Comparison of ENCODE assay signal across 10 cellular contexts in genomic region chr14:88023658-88024187, GRCh38. TPM values are rescaled to one million over a fixed set of nuclear protein-coding genes. Genes with fewer than 3 reads are reported as not detected.
A peak's percentile ranks its signal among the peaks of the same experiment; 100 is the strongest.
DNase-seq lines count a peak whose midpoint lies in the region; ATAC-seq and TF ChIP-seq lines count a peak whose summit lies in the region.
"Had no signal": no experiment of that assay in that cellular context is flagged by ENCODE, and none has a peak within 500 bp of the region (broad histone marks: within the 10 kb centered on the region; RNA-seq: fewer than 3 reads in every experiment).

No MANE protein-coding gene starts in this region.

- no peaks in the 10 kb centered on the region for H3K27me3 Mint-ChIP-seq in activated CD4-positive, alpha-beta T cell treated with anti-CD3 and anti-CD28 coated beads for 36 hours
- H3K27me3 Mint-ChIP-seq in central memory CD8-positive, alpha-beta T cell: no peaks in the 10 kb centered on the region

- TF ChIP-seq CTCF in Loucy (conservative IDR thresholded peaks at IDR 0.05; ENCODE audit: low read length) (no peak), lower leg skin (IDR thresholded peaks at IDR 0.05) (no peak)

- peak overlapping the region; percentile 69 for H2AFZ ChIP-seq in Loucy (ENCODE audit: low read length)

- no peak for TF ChIP-seq POLR2A in lower leg skin (IDR thresholded peaks at IDR 0.05)

- no peaks in the 10 kb centered on the region for H4K20me1 ChIP-seq in Loucy (ENCODE audit: insufficient read depth, low read length, poor library complexity, severe bottlenecking)

- CTCF ChIA-PET in activated CD4-positive, alpha-beta T cell treated with anti-CD3 and anti-CD28 coated beads for 36 hours (lab: Charles Lee): no interaction called here

- H3F3A ChIP-seq in Loucy (ENCODE audit: low read depth): no peaks in the 10 kb centered on the region

- H3K27me3 ChIP-seq in Loucy (ENCODE audit: insufficient read depth, low read length, poor library complexity, severe bottlenecking): no peaks in the 10 kb centered on the region
- H3K27me3 ChIP-seq: neutrophil had no signal

- no peak overlapping the region for H3K4me3 Mint-ChIP-seq in activated CD4-positive, alpha-beta T cell treated with anti-CD3 and anti-CD28 coated beads for 36 hours
- no peak overlapping the region for H3K4me3 Mint-ChIP-seq in central memory CD8-positive, alpha-beta T cell
- peak overlapping the region; percentile 10 for H3K4me3 Mint-ChIP-seq in stimulated activated effector memory CD8-positive, alpha-beta T cell treated with anti-CD3 and anti-CD28 coated beads, Interleukin-12 subunit alpha, Interleukin-12 subunit beta, amount 100 ng/mL, for 72 hours

- H3K9me2 ChIP-seq in Loucy (replicated peaks; ENCODE audit: low read depth, low read length): no peaks in the 10 kb centered on the region

- H3K9me3 Mint-ChIP-seq in activated CD4-positive, alpha-beta T cell treated with anti-CD3 and anti-CD28 coated beads for 36 hours (ENCODE audit: low read depth): no peaks in the 10 kb centered on the region
- H3K9me3 Mint-ChIP-seq in central memory CD8-positive, alpha-beta T cell: no peaks in the 10 kb centered on the region
- H3K9me3 Mint-ChIP-seq in stimulated activated effector memory CD8-positive, alpha-beta T cell treated with anti-CD3 and anti-CD28 coated beads, Interleukin-12 subunit alpha, Interleukin-12 subunit beta, amount 100 ng/mL, for 72 hours: peaks cover 9% of the 10 kb centered on the region

- peak; percentile 57 for ATAC-seq in activated CD4-positive, alpha-beta T cell treated with anti-CD3 and anti-CD28 coated beads for 36 hours
- peak; percentile 68 for ATAC-seq in central memory CD8-positive, alpha-beta T cell (replicated peaks; ENCODE audit: extremely low read depth, poor library complexity, severe bottlenecking)
- ATAC-seq in stimulated activated effector memory CD8-positive, alpha-beta T cell treated with anti-CD3 and anti-CD28 coated beads, Interleukin-12 subunit alpha, Interleukin-12 subunit beta, amount 100 ng/mL, for 72 hours: peak; percentile 44
- no peak for ATAC-seq in HG02840 (IDR thresholded peaks at IDR 0.05; ENCODE audit: low FRiP score, unreplicated experiment)
- ATAC-seq: esophagus mucosa had no signal

- H3K36me3 Mint-ChIP-seq in activated CD4-positive, alpha-beta T cell treated with anti-CD3 and anti-CD28 coated beads for 36 hours (ENCODE audit: low read depth): peaks cover 4% of the 10 kb centered on the region
- H3K36me3 Mint-ChIP-seq in central memory CD8-positive, alpha-beta T cell (ENCODE audit: insufficient read depth): no peaks in the 10 kb centered on the region
- H3K36me3 Mint-ChIP-seq in stimulated activated effector memory CD8-positive, alpha-beta T cell treated with anti-CD3 and anti-CD28 coated beads, Interleukin-12 subunit alpha, Interleukin-12 subunit beta, amount 100 ng/mL, for 72 hours: peaks cover 5% of the 10 kb centered on the region

- H3K4me3 ChIP-seq in Loucy (ENCODE audit: low read length, poor library complexity, severe bottlenecking) (no peak overlapping the region), lower leg skin (ENCODE audit: low read depth, poor library complexity, severe bottlenecking) (no peak overlapping the region)

- intact Hi-C loops in activated CD4-positive, alpha-beta T cell treated with anti-CD3 and anti-CD28 coated beads for 36 hours (cut with DNase I, micrococcal nuclease): no loop called here
- intact Hi-C loops in lower leg skin (cut with DNase I; ENCODE audit: low total_unique reads) (no loop called here), head of caudate nucleus (cut with DNase I) (no loop called here)

- H3K9me3 ChIP-seq in Loucy (ENCODE audit: insufficient read depth, low read depth, low read length): no peaks in the 10 kb centered on the region
- H3K9me3 ChIP-seq: neutrophil had no signal

- POLR2A ChIA-PET in activated CD4-positive, alpha-beta T cell treated with anti-CD3 and anti-CD28 coated beads for 36 hours (lab: Charles Lee): no interaction called here

- H3K4me2 ChIP-seq in Loucy (ENCODE audit: low read depth, low read length, poor library complexity, severe bottlenecking): peak overlapping the region; percentile 41

- no peak overlapping the region for H3K9ac ChIP-seq in Loucy (ENCODE audit: low read depth, low read length, poor library complexity, severe bottlenecking)

- peaks cover 32% of the 10 kb centered on the region for H3K4me1 ChIP-seq in Loucy (ENCODE audit: insufficient read depth, low read length, poor library complexity, severe bottlenecking)

- 63 to 65% methylated on average over 3 of the region's 3 CpGs for WGBS in lower leg skin, 2 donors

- DNase-seq in activated CD4-positive, alpha-beta T cell treated with anti-CD3 and anti-CD28 coated beads for 36 hours: no peak
- DNase-seq in activated CD4-positive, alpha-beta T cell treated with anti-CD3 and anti-CD28 coated beads, Interleukin-2, amount 50 U/mL, for 48 hours: no peak
- no peak for DNase-seq in central memory CD8-positive, alpha-beta T cell (ENCODE audit: low spot score in 2 of 2)
- DNase-seq in stimulated activated effector memory CD8-positive, alpha-beta T cell treated with anti-CD3 and anti-CD28 coated beads, Interleukin-12 subunit alpha, Interleukin-12 subunit beta, amount 100 ng/mL, for 72 hours (ENCODE audit: low spot score in 2 of 2): no peak
- no peak for DNase-seq in lower leg skin (ENCODE audit: low spot score in 2 of 2)
- no peak for DNase-seq in head of caudate nucleus

- H3K4me1 Mint-ChIP-seq in activated CD4-positive, alpha-beta T cell treated with anti-CD3 and anti-CD28 coated beads for 36 hours: peaks cover 60% of the 10 kb centered on the region
- peaks cover 62% of the 10 kb centered on the region for H3K4me1 Mint-ChIP-seq in central memory CD8-positive, alpha-beta T cell
- peaks cover 74% of the 10 kb centered on the region for H3K4me1 Mint-ChIP-seq in stimulated activated effector memory CD8-positive, alpha-beta T cell treated with anti-CD3 and anti-CD28 coated beads, Interleukin-12 subunit alpha, Interleukin-12 subunit beta, amount 100 ng/mL, for 72 hours

- no peaks in the 10 kb centered on the region for H3K36me3 ChIP-seq in Loucy (ENCODE audit: insufficient read depth, low read length)
- H3K36me3 ChIP-seq: neutrophil had no signal

- H3K79me2 ChIP-seq in Loucy (ENCODE audit: insufficient read depth, low read length): no peaks in the 10 kb centered on the region

- peak overlapping the region; percentile 25 for H3K27ac Mint-ChIP-seq in activated CD4-positive, alpha-beta T cell treated with anti-CD3 and anti-CD28 coated beads for 36 hours
- H3K27ac Mint-ChIP-seq in central memory CD8-positive, alpha-beta T cell (ENCODE audit: low read depth): peak overlapping the region; percentile 65
- peak overlapping the region; percentile 71 for H3K27ac Mint-ChIP-seq in stimulated activated effector memory CD8-positive, alpha-beta T cell treated with anti-CD3 and anti-CD28 coated beads, Interleukin-12 subunit alpha, Interleukin-12 subunit beta, amount 100 ng/mL, for 72 hours

RNA-seq across cellular contexts. Expression of gene GPR65, which starts 18.8 kb away (rescaled TPM):
- total RNA-seq in activated CD4-positive, alpha-beta T cell treated with anti-CD3 and anti-CD28 coated beads for 36 hours: 10 to 100 TPM; 13.7 to 14.0 TPM
- total RNA-seq in lower leg skin: under 1 TPM in 3 of 4 donors, not detected in 1; 0.23 to 0.25 (median 0.23) TPM

RNA-seq across cellular contexts. Expression of gene GALC, which starts 30.7 kb away (rescaled TPM):
- 10 to 100 TPM; 10.3 to 10.8 TPM for total RNA-seq in activated CD4-positive, alpha-beta T cell treated with anti-CD3 and anti-CD28 coated beads for 36 hours
- 10 to 100 TPM; 10.7 to 31.2 (median 24.0) TPM for total RNA-seq in lower leg skin

Comparison
In these comparisons a context has a peak if more than half of its experiments do, and no peak if none do; other contexts are left out.
1. RNA of gene GPR65, which starts 18.8 kb away (total RNA-seq): 13.7 to 14.0 TPM in activated CD4-positive, alpha-beta T cell treated with anti-CD3 and anti-CD28 coated beads for 36 hours; 0.23 to 0.25 TPM in lower leg skin; every median in the first group is over 10 times any median in the second.
2. Peak in every context shown above with its lines, with median percentiles within 50 percentile points of each other: H3K27ac Mint-ChIP-seq.